ENCODE assay signal across 21 cellular contexts in genomic region chr20:62332989-62333819, GRCh38. TPM values are rescaled to one million over a fixed set of nuclear protein-coding genes. Genes with fewer than 3 reads are reported as not detected.
"Had no signal": no experiment of that assay in that cellular context is flagged by ENCODE, and none has a peak within 500 bp of the region (broad histone marks: within the 10 kb centered on the region; RNA-seq: fewer than 3 reads in every experiment).

No MANE protein-coding gene starts in this region.

- H3K36me3 ChIP-seq: neutrophil had no signal

- H3K9me3 ChIP-seq: esophagus squamous epithelium, gastroesophageal sphincter, left ventricle myocardium inferior, lower lobe of right lung, neutrophil, sigmoid colon had no signal

- H3K4me1 ChIP-seq: gastroesophageal sphincter, left ventricle myocardium inferior, lower lobe of right lung, sigmoid colon had no signal

- H3K27ac ChIP-seq: esophagus squamous epithelium, left ventricle myocardium inferior, lower lobe of right lung, neutrophil, skin epidermis had no signal

- FAIRE-seq: colon, keratinocyte had no signal

- H3K27me3 ChIP-seq: esophagus squamous epithelium, gastroesophageal sphincter, neutrophil, sigmoid colon had no signal

- H3K4me3 ChIP-seq: esophagus squamous epithelium, gastroesophageal sphincter, left ventricle myocardium inferior, lower lobe of right lung, sigmoid colon, skin epidermis had no signal

- ATAC-seq: effector memory CD8-positive, alpha-beta T cell; gastroesophageal sphincter; left cardiac atrium; lower lobe of right lung; naive thymus-derived CD4-positive, alpha-beta T cell; stimulated activated naive B cell treated with anti-CD40 and anti-IgM and Interleukin-4, amounts not matched to agents 10 μg/mL and 1 μg/mL and 100 μg/mL, for 72 hours had no signal

- DNase-seq: effector memory CD8-positive, alpha-beta T cell; esophagus squamous epithelium; foreskin fibroblast; immature natural killer cell; left cardiac atrium; left ventricle myocardium inferior; lower lobe of right lung; mesenchymal stem cell; naive thymus-derived CD4-positive, alpha-beta T cell; nephron progenitor cell; posterior cingulate gyrus; sigmoid colon; stimulated activated CD4-positive, alpha-beta T cell treated with anti-CD3 and anti-CD28 coated beads, Interleukin-2, amount 100 ng/mL, for 24 hours; stimulated activated CD4-positive, alpha-beta T cell treated with anti-CD3 and anti-CD28 coated beads, Interleukin-4, amount 100 ng/mL, for 4 hours; stimulated activated naive B cell treated with anti-CD40 and anti-IgM and Interleukin-4, amounts not matched to agents 10 μg/mL and 1 μg/mL and 100 μg/mL, for 72 hours; trophoblast cell had no signal

RNA-seq across cellular contexts. Expression of gene LAMA5, which starts 33.9 kb away (rescaled TPM):
- polyA plus RNA-seq: naive thymus-derived CD4-positive, alpha-beta T cell had no signal
